1 cellular context compared by ENCODE assay signal in the genomic region with DNA sequence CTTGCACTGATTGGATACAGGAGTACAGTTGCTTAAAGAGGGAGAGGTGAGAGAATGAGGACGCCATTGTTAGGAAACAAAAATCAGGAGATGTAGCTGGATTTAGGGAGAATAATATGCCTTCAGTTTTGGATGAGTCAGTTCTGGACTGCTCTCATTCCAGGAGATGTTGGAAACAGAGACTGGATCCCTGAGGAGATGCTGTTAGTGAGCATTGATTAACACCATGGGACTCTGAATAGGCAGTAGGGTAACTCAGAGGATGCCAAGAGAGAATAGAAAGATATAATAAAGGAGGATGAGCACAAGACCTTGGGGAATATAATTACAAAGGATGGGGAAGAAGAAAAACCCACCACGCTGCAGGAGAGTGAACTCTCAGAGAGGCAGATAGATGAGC.
TF ChIP-seq lines count a peak whose summit lies in the region.

No MANE protein-coding gene starts in this region.

TF ChIP-seq in SK-N-SH, 30 proteins besides CTCF, POLR2A, EP300 and RAD21:
- TF ChIP-seq FOSL2 (IDR thresholded peaks at IDR 0.05; ENCODE audit: borderline replicate concordance, low read depth) (no peak), ZBTB33 (IDR thresholded peaks at IDR 0.05; ENCODE audit: borderline replicate concordance, low read depth) (no peak), SIN3A (IDR thresholded peaks at IDR 0.05; ENCODE audit: borderline replicate concordance, low read depth, low read length) (no peak), NFIC (IDR thresholded peaks at IDR 0.05; ENCODE audit: borderline replicate concordance) (no peak), TCF12 (IDR thresholded peaks at IDR 0.05) (no peak), SMC3 (IDR thresholded peaks at IDR 0.05; ENCODE audit: low read depth, low read length) (no peak), FOXM1 (IDR thresholded peaks at IDR 0.05; ENCODE audit: low read depth) (no peak), NRF1 (IDR thresholded peaks at IDR 0.05; ENCODE audit: low read depth, low read length) (no peak)
TF ChIP-seq in SK-N-SH: peak in this region for 0.
